In the genomic region with DNA sequence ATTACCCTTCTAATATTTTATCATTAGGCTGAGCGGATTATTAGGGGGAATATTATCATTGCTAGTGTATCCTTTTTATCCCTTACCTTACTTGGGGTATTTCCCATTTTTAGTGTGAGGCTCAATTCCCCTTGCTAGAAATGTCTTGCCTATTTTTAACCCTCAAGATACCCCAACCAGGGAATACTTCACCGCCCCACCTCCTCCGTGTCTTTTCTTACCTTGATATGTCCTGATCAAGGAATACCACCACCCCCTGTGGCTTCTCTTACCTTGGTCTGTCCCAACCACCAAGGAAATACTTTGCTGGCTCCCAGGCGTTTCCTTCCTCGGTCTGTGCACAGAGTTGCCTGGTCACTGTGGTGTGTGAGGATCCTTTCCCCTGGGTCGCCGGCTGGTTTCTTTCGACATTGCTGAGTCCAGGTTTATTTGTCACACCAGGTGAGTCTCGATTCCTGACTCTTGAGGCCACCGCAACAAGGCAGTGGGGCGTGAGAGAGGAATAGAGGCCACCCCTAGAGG, we compare ENCODE assay signal across 17 cellular contexts. TPM values are rescaled to one million over a fixed set of nuclear protein-coding genes. Genes with fewer than 3 reads are reported as not detected.
"Had no signal": no experiment of that assay in that cellular context is flagged by ENCODE, and none has a peak within 500 bp of the region (broad histone marks: within the 10 kb centered on the region; RNA-seq: fewer than 3 reads in every experiment).

No MANE protein-coding gene starts in this region.

- H3K4me3 Mint-ChIP-seq: activated naive CD8-positive, alpha-beta T cell treated with anti-CD3 and anti-CD28 coated beads, Interleukin-2, amount 50 U/mL, for 24 hours; natural killer cell had no signal

- H3K4me1 Mint-ChIP-seq: activated naive CD8-positive, alpha-beta T cell treated with anti-CD3 and anti-CD28 coated beads, Interleukin-2, amount 50 U/mL, for 24 hours; natural killer cell had no signal

- ATAC-seq: activated naive CD8-positive, alpha-beta T cell treated with anti-CD3 and anti-CD28 coated beads, Interleukin-2, amount 50 U/mL, for 24 hours; natural killer cell had no signal

- H3K4me3 ChIP-seq: cardiac muscle cell, lung, right lobe of liver, spleen, transverse colon had no signal

- H3K27ac Mint-ChIP-seq: activated naive CD8-positive, alpha-beta T cell treated with anti-CD3 and anti-CD28 coated beads, Interleukin-2, amount 50 U/mL, for 24 hours; natural killer cell; progenitor cell of endocrine pancreas had no signal

- H3K27me3 ChIP-seq: cardiac muscle cell, right lobe of liver had no signal

- H3K36me3 Mint-ChIP-seq: natural killer cell had no signal

- FAIRE-seq: astrocyte, colon had no signal

- DNase-seq: activated gamma-delta T cell treated with Interleukin-2 at 50 U/mL for 16 hours; activated naive CD8-positive, alpha-beta T cell treated with anti-CD3 and anti-CD28 coated beads, Interleukin-2, amount 50 U/mL, for 24 hours; activated T-cell treated with anti-CD3 and anti-CD28 coated beads, Interleukin-2, amount 50 U/mL, for 48 hours; kidney glomerular epithelial cell; natural killer cell; nucleus accumbens; spleen; stimulated activated naive CD4-positive, alpha-beta T cell; substantia nigra had no signal

- H3K4me1 ChIP-seq: spleen had no signal

- H3K27ac ChIP-seq: cardiac muscle cell, spleen had no signal

- H3K36me3 ChIP-seq: cardiac muscle cell, right lobe of liver, spleen, transverse colon had no signal

RNA-seq across cellular contexts. Expression of a gene that starts 57.8 kb away (rescaled TPM):
- total RNA-seq: T-helper 2 cell treated with Interferon-gamma antibody and Interleukin-4, amounts not matched to agents 100 ng/mL and 5 ng/mL, for 36 hours had no signal
